In the genomic region with DNA sequence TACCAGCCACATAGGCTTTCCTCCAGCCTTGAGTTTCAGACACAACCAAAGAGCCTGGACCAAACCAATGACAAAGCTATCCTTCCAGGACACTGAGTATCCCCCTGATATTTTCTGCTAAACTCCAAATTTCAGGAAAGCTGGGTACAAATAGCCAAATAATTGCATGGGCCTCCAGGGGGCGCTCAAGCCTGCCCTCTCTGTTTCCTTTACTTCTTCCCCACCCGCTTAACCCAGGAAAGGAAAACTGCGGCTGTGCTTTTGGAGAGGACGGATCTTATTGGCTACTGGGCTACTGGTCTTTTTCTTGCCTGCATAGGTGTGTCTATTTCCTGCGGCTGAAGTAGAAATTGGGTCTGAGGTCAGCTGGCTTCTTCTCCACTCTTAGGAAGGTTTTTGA, we compare ENCODE assay signal across 8 cellular contexts. TPM values are rescaled to one million over a fixed set of nuclear protein-coding genes. Genes with fewer than 3 reads are reported as not detected.
DNase-seq lines count a peak whose midpoint lies in the region; ATAC-seq and TF ChIP-seq lines count a peak whose summit lies in the region.

No MANE protein-coding gene starts in this region.

- H3K27ac ChIP-seq in HEK293 (ENCODE audit: extremely low read depth, low read depth, low read length) (no peak overlapping the region), RWPE2 (ENCODE audit: poor library complexity, severe bottlenecking) (no peak overlapping the region), uterus (no peak overlapping the region)

- intact Hi-C loops in CD14-positive monocyte (cut with micrococcal nuclease): loop anchor here (1.0 to 10.0 kb wide), 5 partner anchors 46 to 212 kb away; no protein-coding TSS in a partner anchor
- intact Hi-C loops in posterior cingulate gyrus (cut with DNase I): loop anchor here (2.0 kb wide), 1 partner anchor 46 kb away; no protein-coding TSS in a partner anchor
- intact Hi-C loops in uterus (cut with DNase I; ENCODE audit: low total_unique reads): no loop called here

- H3K27ac Mint-ChIP-seq in CD14-positive monocyte: peak overlapping the region in 1 of 7 donors; percentile 66

- CTCF ChIA-PET in HEK293 (lab: Yijun Ruan, JAX): interaction anchor here (0.5 to 3.2 kb wide), 23 partner anchors 9 to 256 kb away, joined by 3 to 28 read pairs (median 4); a partner anchor contains a TSS

- ATAC-seq in RWPE2 (ENCODE audit: low read depth) (no peak), GM19463 (IDR thresholded peaks at IDR 0.05; ENCODE audit: unreplicated experiment) (no peak)

- H3K27me3 Mint-ChIP-seq in CD14-positive monocyte (ENCODE audit: low read depth in 3 of 3): peaks cover 10 to 11% (median 10%) of the 10 kb centered on the region in 3 donors

- peaks cover 29 to 57% (median 50%) of the 10 kb centered on the region in 7 donors for H3K9me3 Mint-ChIP-seq in CD14-positive monocyte

- H3K4me1 Mint-ChIP-seq in CD14-positive monocyte: peaks cover 2% of the 10 kb centered on the region

- H3K9me3 ChIP-seq in HEK293 (ENCODE audit: control insufficient read depth, insufficient read depth, low read depth, low read length) (no peaks in the 10 kb centered on the region), RWPE2 (ENCODE audit: severe bottlenecking) (peaks cover 10% of the 10 kb centered on the region), uterus (peaks cover 0 to 12% of the 10 kb centered on the region in 2 donors)

- POLR2A ChIA-PET in HEK293 (lab: Yijun Ruan, JAX): no interaction called here

- TF ChIP-seq CTCF in CD14-positive monocyte (IDR thresholded peaks at IDR 0.05) (peak; percentile 91), HEK293 (tag by site-specific recombination; IDR thresholded peaks at IDR 0.05) (no peak), RWPE2 (IDR thresholded peaks at IDR 0.05; ENCODE audit: poor library complexity, severe bottlenecking) (peak; percentile 80), uterus (IDR thresholded peaks at IDR 0.05) (peak; percentile 60 to 77 (median 63))

- H3K36me3 Mint-ChIP-seq in CD14-positive monocyte: peaks cover 2 to 10% of the 10 kb centered on the region in 2 donors

- H3K4me3 Mint-ChIP-seq in CD14-positive monocyte: no peak overlapping the region

- H3K4me3 ChIP-seq in HEK293 (ENCODE audit: low read depth, low read length) (no peak overlapping the region), RWPE2 (ENCODE audit: severe bottlenecking) (no peak overlapping the region), uterus (no peak overlapping the region)

- H3K4me1 ChIP-seq in HEK293 (ENCODE audit: control insufficient read depth, insufficient read depth, low read length): no peaks in the 10 kb centered on the region
- H3K4me1 ChIP-seq in RWPE2 (ENCODE audit: insufficient read depth, poor library complexity, severe bottlenecking): no peaks in the 10 kb centered on the region
- H3K4me1 ChIP-seq in uterus: no peaks in the 10 kb centered on the region

- TF ChIP-seq POLR2A in uterus (IDR thresholded peaks at IDR 0.05): no peak

- H3K36me3 ChIP-seq in HEK293 (ENCODE audit: control insufficient read depth in 2 of 2, insufficient read depth in 1 of 2, low read length in 2 of 2) (no peaks in the 10 kb centered on the region), RWPE2 (ENCODE audit: low read depth) (no peaks in the 10 kb centered on the region), uterus (no peaks in the 10 kb centered on the region)

- H3K27me3 ChIP-seq in RWPE2 (ENCODE audit: insufficient read depth, poor library complexity, severe bottlenecking) (no peaks in the 10 kb centered on the region), uterus (no peaks in the 10 kb centered on the region)

- DNase-seq in CD14-positive monocyte (ENCODE audit: low spot score) (peak; percentile 55), RWPE2 (ENCODE audit: low spot score) (no peak), globus pallidus (ENCODE audit: low spot score) (peak; percentile 49), posterior cingulate gyrus (peak in 6 of 10 donors; percentile 20 to 87 (median 49)), uterus (peak; percentile 26 to 50)
- peak; percentile 49 for DNase-seq in activated gamma-delta T cell treated with anti-CD3 and anti-CD28 coated beads, Interleukin-2, amount 50 U/mL, for 16 hours (ENCODE audit: low read depth)

TF ChIP-seq in HEK293, 187 proteins besides CTCF, POLR2A, EP300 and RAD21:
- TF ChIP-seq ZNF654 (tag by site-specific recombination; IDR thresholded peaks at IDR 0.05; ENCODE audit: low read depth) (peak; percentile 39), ZNF530 (tag by site-specific recombination; IDR thresholded peaks at IDR 0.05; ENCODE audit: low read depth) (no peak), IKZF3 (tag by site-specific recombination; IDR thresholded peaks at IDR 0.05) (peak; percentile 70; the same call in 1 of the 2 replicates)
- TF ChIP-seq, protein P1, sequence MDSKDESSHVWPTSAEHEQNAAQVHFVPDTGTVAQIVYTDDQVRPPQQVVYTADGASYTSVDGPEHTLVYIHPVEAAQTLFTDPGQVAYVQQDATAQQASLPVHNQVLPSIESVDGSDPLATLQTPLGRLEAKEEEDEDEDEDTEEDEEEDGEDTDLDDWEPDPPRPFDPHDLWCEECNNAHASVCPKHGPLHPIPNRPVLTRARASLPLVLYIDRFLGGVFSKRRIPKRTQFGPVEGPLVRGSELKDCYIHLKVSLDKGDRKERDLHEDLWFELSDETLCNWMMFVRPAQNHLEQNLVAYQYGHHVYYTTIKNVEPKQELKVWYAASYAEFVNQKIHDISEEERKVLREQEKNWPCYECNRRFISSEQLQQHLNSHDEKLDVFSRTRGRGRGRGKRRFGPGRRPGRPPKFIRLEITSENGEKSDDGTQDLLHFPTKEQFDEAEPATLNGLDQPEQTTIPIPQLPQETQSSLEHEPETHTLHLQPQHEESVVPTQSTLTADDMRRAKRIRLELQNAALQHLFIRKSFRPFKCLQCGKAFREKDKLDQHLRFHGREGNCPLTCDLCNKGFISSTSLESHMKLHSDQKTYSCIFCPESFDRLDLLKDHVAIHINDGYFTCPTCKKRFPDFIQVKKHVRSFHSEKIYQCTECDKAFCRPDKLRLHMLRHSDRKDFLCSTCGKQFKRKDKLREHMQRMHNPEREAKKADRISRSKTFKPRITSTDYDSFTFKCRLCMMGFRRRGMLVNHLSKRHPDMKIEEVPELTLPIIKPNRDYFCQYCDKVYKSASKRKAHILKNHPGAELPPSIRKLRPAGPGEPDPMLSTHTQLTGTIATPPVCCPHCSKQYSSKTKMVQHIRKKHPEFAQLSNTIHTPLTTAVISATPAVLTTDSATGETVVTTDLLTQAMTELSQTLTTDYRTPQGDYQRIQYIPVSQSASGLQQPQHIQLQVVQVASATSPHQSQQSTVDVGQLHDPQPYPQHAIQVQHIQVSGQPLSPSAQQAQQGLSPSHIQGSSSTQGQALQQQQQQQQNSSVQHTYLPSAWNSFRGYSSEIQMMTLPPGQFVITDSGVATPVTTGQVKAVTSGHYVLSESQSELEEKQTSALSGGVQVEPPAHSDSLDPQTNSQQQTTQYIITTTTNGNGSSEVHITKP (tag by site-specific recombination; IDR thresholded peaks at IDR 0.05): 0 out of 2 replicates have a peak, but pooled peaks have one; percentile 23

RNA-seq across cellular contexts. Expression of a gene that starts 30.1 kb away (rescaled TPM):
- 10 to 100 TPM; 16.7 to 25.1 TPM for polyA plus RNA-seq in CD14-positive monocyte
- total RNA-seq in uterus: 1 to 10 TPM in 2 of 4 donors, not detected in 2; 5.5 to 6.7 TPM

RNA-seq across cellular contexts. Expression of a gene that starts 30.2 kb away (rescaled TPM):
- 10 to 100 TPM; 43.2 to 90.6 TPM for polyA plus RNA-seq in CD14-positive monocyte
- total RNA-seq in uterus: 10 to 100 TPM in 2 of 4 donors, 1 to 10 TPM in 2; 5.9 to 32.9 (median 13.9) TPM

RNA-seq across cellular contexts. Expression of a gene that starts 47.7 kb away (rescaled TPM):
- polyA plus RNA-seq in CD14-positive monocyte: not detected
- under 1 TPM in 3 of 4 donors, not detected in 1; under 0.01 to 0.18 (median 0.07) TPM for total RNA-seq in uterus

RNA-seq across cellular contexts. Expression of a gene that starts 50.3 kb away (rescaled TPM):
- 1 to 10 TPM in 1 of 2 donors, under 1 TPM in 1; 0.51 to 1.4 TPM for polyA plus RNA-seq in CD14-positive monocyte
- 1 to 10 TPM in 1 of 4 donors, under 1 TPM in 1, not detected in 2; 0.40 to 2.4 TPM for total RNA-seq in uterus
